ENCODE assay signal across 23 cellular contexts in the genomic region with DNA sequence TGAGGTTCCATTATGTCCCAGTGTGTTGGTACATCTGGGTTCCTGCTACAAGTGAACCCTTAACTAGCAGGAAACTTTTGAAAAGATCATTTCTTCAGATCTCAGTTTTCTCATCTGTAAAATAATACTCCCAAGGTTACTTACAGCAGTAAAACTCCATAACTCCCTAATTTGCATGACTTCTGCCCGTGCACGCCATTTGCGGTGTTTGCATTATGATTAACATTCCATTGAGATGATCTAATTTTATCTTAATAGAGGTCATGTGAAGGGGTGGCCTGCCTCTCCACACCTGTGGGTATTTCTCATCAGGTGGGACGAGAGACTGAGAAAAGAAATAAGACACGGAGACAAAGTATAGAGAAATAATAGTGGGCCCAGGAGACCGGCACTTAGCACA.
"Had no signal": no experiment of that assay in that cellular context is flagged by ENCODE, and none has a peak within 500 bp of the region (broad histone marks: within the 10 kb centered on the region; RNA-seq: fewer than 3 reads in every experiment).

No MANE protein-coding gene starts in this region.

- H3K4me3 Mint-ChIP-seq: activated T-cell treated with anti-CD3 and anti-CD28 coated beads, Interleukin-2, amount 50 U/mL, for 72 hours; central memory CD8-positive, alpha-beta T cell; mesothelial cell of epicardium; nephron progenitor cell; stimulated activated naive B cell treated with anti-CD40 and anti-IgM and Interleukin-4, amounts not matched to agents 10 μg/mL and 1 μg/mL and 100 μg/mL, for 72 hours had no signal

- H3K36me3 Mint-ChIP-seq: mesothelial cell of epicardium; stimulated activated naive B cell treated with anti-CD40 and anti-IgM and Interleukin-4, amounts not matched to agents 10 μg/mL and 1 μg/mL and 100 μg/mL, for 72 hours had no signal

- H3K36me3 ChIP-seq: brain microvascular endothelial cell, sigmoid colon, spleen had no signal

- H3K27me3 Mint-ChIP-seq: central memory CD8-positive, alpha-beta T cell; stimulated activated naive B cell treated with anti-CD40 and anti-IgM and Interleukin-4, amounts not matched to agents 10 μg/mL and 1 μg/mL and 100 μg/mL, for 72 hours had no signal

- H3K27me3 ChIP-seq: brain microvascular endothelial cell, sigmoid colon, spleen had no signal

- H3K9me3 Mint-ChIP-seq: activated T-cell treated with anti-CD3 and anti-CD28 coated beads, Interleukin-2, amount 50 U/mL, for 72 hours; central memory CD8-positive, alpha-beta T cell; mesothelial cell of epicardium; nephron progenitor cell; stimulated activated naive B cell treated with anti-CD40 and anti-IgM and Interleukin-4, amounts not matched to agents 10 μg/mL and 1 μg/mL and 100 μg/mL, for 72 hours had no signal

- H3K4me1 Mint-ChIP-seq: central memory CD8-positive, alpha-beta T cell; nephron progenitor cell; stimulated activated naive B cell treated with anti-CD40 and anti-IgM and Interleukin-4, amounts not matched to agents 10 μg/mL and 1 μg/mL and 100 μg/mL, for 72 hours had no signal

- H3K27ac ChIP-seq: brain microvascular endothelial cell, sigmoid colon, spleen had no signal

- FAIRE-seq: endothelial cell of umbilical vein had no signal

- H3K4me1 ChIP-seq: sigmoid colon, spleen had no signal

- ATAC-seq: activated T-cell treated with anti-CD3 and anti-CD28 coated beads, Interleukin-2, amount 50 U/mL, for 72 hours; left lobe of liver; stimulated activated naive B cell treated with anti-CD40 and anti-IgM and Interleukin-4, amounts not matched to agents 10 μg/mL and 1 μg/mL and 100 μg/mL, for 72 hours had no signal

- H3K27ac Mint-ChIP-seq: activated T-cell treated with anti-CD3 and anti-CD28 coated beads, Interleukin-2, amount 50 U/mL, for 72 hours; mesothelial cell of epicardium; nephron progenitor cell; stimulated activated naive B cell treated with anti-CD40 and anti-IgM and Interleukin-4, amounts not matched to agents 10 μg/mL and 1 μg/mL and 100 μg/mL, for 72 hours had no signal

- H3K9me3 ChIP-seq: sigmoid colon, spleen had no signal

- H3K4me3 ChIP-seq: lung, sigmoid colon, spleen had no signal

- DNase-seq: activated CD4-positive, alpha-beta T cell treated with anti-CD3 and anti-CD28 coated beads, Interleukin-2, amount 50 U/mL, for 1 hour; activated CD4-positive, CD25-positive, alpha-beta regulatory T cell treated with anti-CD3 and anti-CD28 coated beads, Interleukin-2, amount 50 U/mL, for 72 hours; activated effector memory CD4-positive, alpha-beta T cell treated with anti-CD3 and anti-CD28 coated beads, Interleukin-2, amount 50 U/mL, for 16 hours; activated naive CD4-positive, alpha-beta T cell treated with anti-CD3 and anti-CD28 coated beads, Interleukin-2, amount 50 U/mL, for 16 hours; activated T-cell treated with anti-CD3 and anti-CD28 coated beads, Interleukin-2, amount 50 U/mL, for 72 hours; aorta; brain microvascular endothelial cell; effector CD8-positive, alpha-beta T cell; foreskin fibroblast; hypothalamus; islet precursor cell; nephron progenitor cell; nucleus accumbens; sigmoid colon; spleen; stimulated activated CD4-positive, alpha-beta T cell treated with anti-CD3 and anti-CD28 coated beads, Interleukin-4, amount 100 ng/mL, for 4 hours; stimulated activated naive B cell treated with anti-CD40 and anti-IgM and Interleukin-4, amounts not matched to agents 10 μg/mL and 1 μg/mL and 100 μg/mL, for 72 hours; T1000 had no signal
